Comparison of ENCODE assay signal across 11 cellular contexts in genomic region chr2:40431600-40431955, GRCh38. TPM values are rescaled to one million over a fixed set of nuclear protein-coding genes. Genes with fewer than 3 reads are reported as not detected.
DNase-seq lines count a peak whose midpoint lies in the region; ATAC-seq and TF ChIP-seq lines count a peak whose summit lies in the region.
"Had no signal": no experiment of that assay in that cellular context is flagged by ENCODE, and none has a peak within 500 bp of the region (broad histone marks: within the 10 kb centered on the region; RNA-seq: fewer than 3 reads in every experiment).

No MANE protein-coding gene starts in this region.

- no peak overlapping the region for H2BK5ac ChIP-seq in H9 (ENCODE audit: insufficient read length, low read length)

- H2BK15ac ChIP-seq in H9 (ENCODE audit: low read depth, low read length), result no peak overlapping the region

- H3K79me1 ChIP-seq in H9 (ENCODE audit: insufficient read depth, low read depth, low read length, poor library complexity, severe bottlenecking), result no peaks in the 10 kb centered on the region

- peaks cover 0 to 5% of the 10 kb centered on the region in 2 experiments; a peak in 1 of 4 replicates for H3K4me1 Mint-ChIP-seq in H9

- intact Hi-C loops in left cardiac atrium (cut with DNase I), result no loop called here

- H2BK12ac ChIP-seq in H9 (ENCODE audit: insufficient read length, low read depth, low read length), result no peak overlapping the region

- H3K14ac ChIP-seq in H9 (ENCODE audit: insufficient read depth, low read length), result no peak overlapping the region

- H3K18ac ChIP-seq in H9 (ENCODE audit: insufficient read length, low read depth, low read length), result no peak overlapping the region

- no peak overlapping the region for H3K27ac Mint-ChIP-seq in H9
- H3K27ac Mint-ChIP-seq: activated naive CD4-positive, alpha-beta T cell treated with anti-CD3 and anti-CD28 coated beads, Interleukin-2, amount 50 U/mL, for 72 hours had no signal

- no peak overlapping the region for H2BK120ac ChIP-seq in H9 (ENCODE audit: low read depth, low read length, poor library complexity, severe bottlenecking)

- H3K27me3 Mint-ChIP-seq in H9 (ENCODE audit: low read depth), result no peaks in the 10 kb centered on the region

- H3K27me3 ChIP-seq in H9 (ENCODE audit: insufficient read depth, low read length), result no peaks in the 10 kb centered on the region

- no peak overlapping the region for H2BK20ac ChIP-seq in H9 (ENCODE audit: low read depth, low read length, poor library complexity, severe bottlenecking)

- H3K56ac ChIP-seq in H9 (ENCODE audit: insufficient read length, low read depth, low read length), result no peak overlapping the region

- H3K9me3 Mint-ChIP-seq in H9, result no peaks in the 10 kb centered on the region

- no CpG with 5 or more reads among the region's 3 CpGs for WGBS in H9 (ENCODE audit: extremely low coverage, insufficient read length, low lambda C conversion rate)

- H3K4me3 Mint-ChIP-seq in H9, result no peak overlapping the region

- TF ChIP-seq CTCF in H9 (conservative IDR thresholded peaks at IDR 0.05), result no peak

- no peak overlapping the region for H3K23ac ChIP-seq in H9 (ENCODE audit: insufficient read length, low read depth, low read length)

- no peaks in the 10 kb centered on the region for H3K36me3 Mint-ChIP-seq in H9 (ENCODE audit: insufficient read depth in 1 of 3, low read depth in 3 of 3)
- H3K36me3 Mint-ChIP-seq: activated naive CD4-positive, alpha-beta T cell treated with anti-CD3 and anti-CD28 coated beads, Interleukin-2, amount 50 U/mL, for 72 hours had no signal

- no peak overlapping the region for H3K9ac ChIP-seq in H9 (ENCODE audit: extremely low read depth, insufficient read length, low read length)

- H4K8ac ChIP-seq in H9 (replicated peaks; ENCODE audit: insufficient read length, low read depth, low read length), result no peak overlapping the region

- H3K9me3 ChIP-seq in H9 (ENCODE audit: control insufficient read depth, low read depth, low read length), result no peaks in the 10 kb centered on the region

- no peak overlapping the region for H3K27ac ChIP-seq in H9 (ENCODE audit: insufficient read length, low read depth, low read length)
- H3K27ac ChIP-seq: VCaP had no signal

- ATAC-seq in left cardiac atrium (peak; percentile 46 to 66), HG02840 (IDR thresholded peaks at IDR 0.05; ENCODE audit: low FRiP score, unreplicated experiment) (no peak)
- ATAC-seq: activated naive CD4-positive, alpha-beta T cell treated with anti-CD3 and anti-CD28 coated beads, Interleukin-2, amount 50 U/mL, for 72 hours had no signal

- H3K4me2 ChIP-seq in H9 (ENCODE audit: insufficient read depth, insufficient read length, low read length), result no peak overlapping the region

- H3K23me2 ChIP-seq in H9 (ENCODE audit: insufficient read length, low read depth, low read length, poor library complexity, severe bottlenecking), result no peaks in the 10 kb centered on the region

- no peak overlapping the region for H4K5ac ChIP-seq in H9 (ENCODE audit: insufficient read length, low read depth, low read length)

- no peak overlapping the region for H3T11ph ChIP-seq in H9 (ENCODE audit: low read length)

- no peak overlapping the region for H2AFZ ChIP-seq in H9 (ENCODE audit: low read length)

- H2AK5ac ChIP-seq in H9 (ENCODE audit: insufficient read length, low read length), result no peak overlapping the region

- H3K4ac ChIP-seq in H9 (ENCODE audit: low read depth, low read length), result no peak overlapping the region

- H4K20me1 ChIP-seq in H9 (ENCODE audit: control insufficient read depth, insufficient read depth, insufficient read length), result no peaks in the 10 kb centered on the region

- DNase-seq in HCEC 1CT, result peak; percentile 90
- DNase-seq in UCSD-AML1 (lab: John Stamatoyannopoulos, UW; ENCODE audit: unreplicated experiment), result peak; percentile 17
- DNase-seq in left cardiac atrium, result peak; percentile 48
- peak; percentile 62 for DNase-seq in superior temporal gyrus (ENCODE audit: extremely low spot score)
- no peak for DNase-seq in H9
- DNase-seq in HuH-7.5 (ENCODE audit: low spot score), result no peak
- no peak for DNase-seq in stimulated activated naive CD4-positive, alpha-beta T cell treated with Interleukin-2 at 50 U/mL for 16 hours (lab: John Stamatoyannopoulos, UW)
- DNase-seq: glutamatergic neuron had no signal

- H4K91ac ChIP-seq in H9 (ENCODE audit: insufficient read length, low read depth, low read length), result no peak overlapping the region

- H3K4me1 ChIP-seq in H9 (ENCODE audit: insufficient read depth, low read length), result no peaks in the 10 kb centered on the region

- H3K79me2 ChIP-seq in H9 (ENCODE audit: insufficient read depth, low read length), result no peaks in the 10 kb centered on the region

RNA-seq across cellular contexts. Expression of gene SLC8A1, which starts 20.3 kb away (rescaled TPM):
- total RNA-seq in left cardiac atrium (100 to 1,000 TPM; 590 to 696 TPM), H9 (2021) (1.7 and 1.9 TPM in 2 replicates)

Comparison
In these comparisons a context has a peak if more than half of its experiments do, and no peak if none do; other contexts are left out.
1. DNase-seq: peak in HCEC 1CT (single experiment), UCSD-AML1 (single experiment), left cardiac atrium (single experiment) and superior temporal gyrus (single experiment); none in H9 (single experiment), HuH-7.5 (single experiment) and stimulated activated naive CD4-positive, alpha-beta T cell treated with Interleukin-2 at 50 U/mL for 16 hours (single experiment).
2. RNA of gene SLC8A1, which starts 20.3 kb away (total RNA-seq): 590 to 696 TPM in left cardiac atrium; 1.7 to 1.9 TPM in H9; every median in the first group is over 100 times any median in the second.